In the genomic region with DNA sequence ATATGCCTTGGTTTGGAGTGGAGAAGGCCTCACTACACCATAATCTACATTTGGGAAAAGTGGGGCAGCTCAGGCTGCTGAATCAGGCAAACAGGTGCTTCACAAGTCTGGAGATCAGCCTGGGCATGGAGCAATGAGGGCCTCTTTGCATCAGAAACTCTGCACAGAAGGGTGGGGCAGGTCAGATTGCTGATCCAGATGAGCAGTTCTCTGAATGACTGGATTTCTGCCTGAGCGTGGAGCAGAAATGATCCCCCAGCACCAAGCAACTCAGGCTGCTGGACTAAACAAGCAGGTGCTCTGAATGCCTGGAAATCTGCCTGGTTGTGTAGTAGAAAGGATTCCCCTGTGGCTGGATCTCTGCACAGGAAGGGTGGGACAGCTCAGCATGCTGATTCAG, we compare ENCODE assay signal across 13 cellular contexts.
A peak's percentile ranks its signal among the peaks of the same experiment; 100 is the strongest.
DNase-seq lines count a peak whose midpoint lies in the region; ATAC-seq, FAIRE-seq and TF ChIP-seq lines count a peak whose summit lies in the region.
"Had no signal": no experiment of that assay in that cellular context is flagged by ENCODE, and none has a peak within 500 bp of the region (broad histone marks: within the 10 kb centered on the region; RNA-seq: fewer than 3 reads in every experiment).

No MANE protein-coding gene starts in this region.

- ATAC-seq in GM19455 (IDR thresholded peaks at IDR 0.05; ENCODE audit: unreplicated experiment) (peak; percentile 62), HG02852 (IDR thresholded peaks at IDR 0.05; ENCODE audit: unreplicated experiment) (peak; percentile 88), HG03571 (IDR thresholded peaks at IDR 0.05; ENCODE audit: unreplicated experiment) (peak; percentile 42), heart left ventricle (no peak), left lobe of liver (no peak)
- ATAC-seq: gastroesophageal sphincter; left cardiac atrium; stimulated activated memory B cell treated with anti-CD40 and anti-IgM and Interleukin-4, amounts not matched to agents 10 μg/mL and 1 μg/mL and 100 μg/mL, for 72 hours had no signal

- TF ChIP-seq POLR2A in GM12891 (IDR thresholded peaks at IDR 0.05; ENCODE audit: low read depth, low read length): no peak
- no peak for TF ChIP-seq POLR2A in heart left ventricle (IDR thresholded peaks at IDR 0.05)

- DNase-seq in GM12891 (ENCODE audit: insufficient read length, low spot score) (no peak), heart left ventricle (no peak), left lobe of liver (ENCODE audit: low spot score) (no peak), AG08395 (ENCODE audit: low spot score) (no peak)
- DNase-seq in activated CD8-positive, alpha-beta memory T cell treated with anti-CD3 and anti-CD28 coated beads for 24 hours: no peak
- DNase-seq: amygdala, left cardiac atrium, NCI-H2029 treated with DMSO at 0.1 percent for 48 hours had no signal

- intact Hi-C loops in heart left ventricle (cut with DNase I): no loop called here

- H3K4me3 ChIP-seq in heart left ventricle: no peak overlapping the region
- H3K4me3 ChIP-seq: gastroesophageal sphincter had no signal

- no peak for TF ChIP-seq CTCF in heart left ventricle (IDR thresholded peaks at IDR 0.05)

- H3K27ac ChIP-seq in heart left ventricle: no peak overlapping the region
- H3K27ac ChIP-seq: gastroesophageal sphincter had no signal

- H3K4me1 ChIP-seq in heart left ventricle: no peaks in the 10 kb centered on the region
- H3K4me1 ChIP-seq: gastroesophageal sphincter had no signal

- WGBS in heart left ventricle, 4 donors: 82 to 89% (median 85%) methylated on average over 1 of the region's 1 CpG

- no peaks in the 10 kb centered on the region for H3K27me3 ChIP-seq in heart left ventricle
- H3K27me3 ChIP-seq: gastroesophageal sphincter had no signal

- H3K9me3 ChIP-seq in heart left ventricle: peaks cover 0 to 1% (median 0%) of the 10 kb centered on the region in 12 donors
- H3K9me3 ChIP-seq: gastroesophageal sphincter had no signal

- no peaks in the 10 kb centered on the region for H3K36me3 ChIP-seq in heart left ventricle
- H3K36me3 ChIP-seq: gastroesophageal sphincter had no signal

- FAIRE-seq in GM12891 (lab: Jason Lieb, UNC): peak; percentile 82

TF ChIP-seq in GM12891, 5 proteins besides CTCF, POLR2A, EP300 and RAD21:
- TF ChIP-seq POLR2AphosphoS5 (IDR thresholded peaks at IDR 0.05; ENCODE audit: low read depth, low read length): no peak
- TF ChIP-seq SPI1 (IDR thresholded peaks at IDR 0.05; ENCODE audit: low read depth, low read length): no peak
- TF ChIP-seq POU2F2 (IDR thresholded peaks at IDR 0.05; ENCODE audit: low read depth, low read length): peak; percentile 69; the same call in 1 of the 2 replicates

Comparison
In these comparisons a context has a peak if more than half of its experiments do, and no peak if none do; other contexts are left out.
1. ATAC-seq: peak in GM19455 (single experiment), HG02852 (single experiment) and HG03571 (single experiment); none in heart left ventricle (0 of 4) and left lobe of liver (single experiment).